ENCODE assay signal across 29 cellular contexts in genomic region chr3:144708437-144708836, GRCh38.
"Had no signal": no experiment of that assay in that cellular context is flagged by ENCODE, and none has a peak within 500 bp of the region (broad histone marks: within the 10 kb centered on the region; RNA-seq: fewer than 3 reads in every experiment).

No MANE protein-coding gene starts in this region.

- DNase-seq: activated CD4-positive, alpha-beta memory T cell treated with anti-CD3 and anti-CD28 coated beads for 36 hours; activated CD4-positive, alpha-beta T cell treated with anti-CD3 and anti-CD28 coated beads for 48 hours; activated CD8-positive, alpha-beta memory T cell treated with anti-CD3 and anti-CD28 coated beads, Interleukin-2, amount 50 U/mL, for 4 hours; activated effector memory CD4-positive, alpha-beta T cell treated with anti-CD3 and anti-CD28 coated beads, Interleukin-2, amount 50 U/mL, for 16 hours; activated naive CD4-positive, alpha-beta T cell treated with anti-CD3 and anti-CD28 coated beads for 36 hours; activated naive CD8-positive, alpha-beta T cell treated with anti-CD3 and anti-CD28 coated beads for 36 hours; activated T-cell treated with anti-CD3 and anti-CD28 coated beads, Interleukin-2, amount 50 U/mL, for 1 hour; adrenal gland; aorta; body of pancreas; cerebellar nuclear complex; colonic mucosa; effector CD8-positive, alpha-beta T cell; esophagus squamous epithelium; foreskin melanocyte; heart right ventricle; midbrain; naive thymus-derived CD4-positive, alpha-beta T cell; ovary; right lobe of liver; stimulated activated CD4-positive, alpha-beta T cell treated with anti-CD3 and anti-CD28 coated beads, Interleukin-12 subunit alpha, Interleukin-12 subunit beta, amount 100 ng/mL, for 4 hours; stimulated activated CD4-positive, alpha-beta T cell treated with anti-CD3 and anti-CD28 coated beads, Interleukin-4, amount 100 ng/mL, for 1 hour; stimulated activated naive CD8-positive, alpha-beta T cell treated with anti-CD3 and anti-CD28 coated beads, Interleukin-15, Interleukin-2, amounts not matched to agents 100 U/mL and 50 U/mL, for 24 hours; testis; trophoblast cell; uterus; WERI-Rb-1 had no signal

- H3K4me3 ChIP-seq: adrenal gland, body of pancreas, colonic mucosa, esophagus squamous epithelium, heart right ventricle, ovary, right lobe of liver, skin epidermis, testis, uterus had no signal

- ATAC-seq: activated CD4-positive, CD25-positive, alpha-beta regulatory T cell treated with anti-CD3 and anti-CD28 coated beads, Interleukin-2, amount 50 U/mL, for 24 hours; body of pancreas; heart right ventricle; naive thymus-derived CD4-positive, alpha-beta T cell; right lobe of liver; stimulated activated naive CD8-positive, alpha-beta T cell treated with anti-CD3 and anti-CD28 coated beads, Interleukin-15, Interleukin-2, amounts not matched to agents 100 U/mL and 50 U/mL, for 24 hours had no signal
